ENCODE assay signal across 1 cellular context in genomic region chr19:17616686-17616960, GRCh38.
TF ChIP-seq lines count a peak whose summit lies in the region.

No MANE protein-coding gene starts in this region.

TF ChIP-seq in GM23338, 12 proteins besides CTCF, POLR2A, EP300 and RAD21:
- TF ChIP-seq ZNF462 (CRISPR knock-in tag; IDR thresholded peaks at IDR 0.05) (no peak), REST (IDR thresholded peaks at IDR 0.05; ENCODE audit: unreplicated experiment) (no peak), ZNF114 (CRISPR knock-in tag; IDR thresholded peaks at IDR 0.05) (no peak)
